In the genomic region with DNA sequence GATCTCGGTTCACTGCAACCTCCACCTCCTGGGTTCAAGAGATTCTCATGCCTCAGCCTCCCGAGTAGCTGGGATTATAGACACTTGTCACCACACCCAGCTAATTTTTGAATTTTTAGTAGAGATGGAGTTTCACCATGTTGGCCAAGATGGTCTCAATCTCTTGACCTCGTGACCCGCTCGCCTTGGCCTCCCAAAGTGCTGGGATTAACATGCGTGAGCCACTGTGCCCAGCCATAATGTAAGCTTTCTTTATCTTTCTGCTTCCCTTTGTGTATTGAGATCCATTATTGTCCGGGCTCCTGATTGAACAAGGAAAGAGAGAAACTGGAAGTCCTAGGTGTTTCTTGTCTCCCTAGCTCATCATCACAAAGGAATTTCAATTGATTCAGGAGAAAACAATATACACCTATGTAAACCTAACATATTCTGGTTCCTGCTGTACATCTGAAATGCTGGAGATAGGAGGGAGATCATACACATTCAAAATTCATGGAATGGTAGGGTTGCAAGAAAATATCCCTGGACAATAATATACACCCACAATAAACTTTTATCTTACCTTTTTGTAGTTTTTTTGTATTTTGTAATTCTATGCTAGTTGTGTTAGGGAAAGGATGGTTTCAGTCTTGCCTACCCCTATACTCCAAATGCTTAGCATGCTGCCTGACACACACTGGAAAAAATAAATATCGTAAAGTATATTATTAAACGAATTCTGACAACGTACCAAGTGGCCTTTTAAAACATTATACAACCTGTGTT, we compare ENCODE assay signal across 24 cellular contexts.
"Had no signal": no experiment of that assay in that cellular context is flagged by ENCODE, and none has a peak within 500 bp of the region (broad histone marks: within the 10 kb centered on the region; RNA-seq: fewer than 3 reads in every experiment).

No MANE protein-coding gene starts in this region.

- H3K4me3 Mint-ChIP-seq: activated CD8-positive, alpha-beta T cell treated with anti-CD3 and anti-CD28 coated beads for 36 hours; T-helper 1 cell treated with Interleukin-12 subunit alpha and Interleukin-12 subunit beta and Interleukin-4 antibody, amounts not matched to agents 30 μg/mL and 1 μg/mL, for 36 hours had no signal

- H3K36me3 ChIP-seq: breast epithelium, SJSA1 had no signal

- H3K9me3 Mint-ChIP-seq: activated CD8-positive, alpha-beta T cell treated with anti-CD3 and anti-CD28 coated beads for 36 hours; T-helper 1 cell treated with Interleukin-12 subunit alpha and Interleukin-12 subunit beta and Interleukin-4 antibody, amounts not matched to agents 30 μg/mL and 1 μg/mL, for 36 hours had no signal

- DNase-seq: activated CD4-positive, alpha-beta T cell treated with anti-CD3 and anti-CD28 coated beads for 4 hours; activated CD8-positive, alpha-beta memory T cell treated with anti-CD3 and anti-CD28 coated beads, Interleukin-2, amount 50 U/mL, for 4 hours; activated naive CD4-positive, alpha-beta T cell treated with anti-CD3 and anti-CD28 coated beads, Interleukin-2, amount 50 U/mL, for 16 hours; activated T-cell treated with anti-CD3 and anti-CD28 coated beads, Interleukin-2, amount 50 U/mL, for 1 hour; aorta; central memory CD4-positive, alpha-beta T cell; KG1; MV-4-11; NCI-H1092 treated with DMSO at 0.1 percent for 48 hours; NCI-H1436; NCI-H1694 treated with DMSO at 0.1 percent for 48 hours; NCI-H2029 treated with DMSO at 0.1 percent for 48 hours; NCI-H510A; NCI-H526 treated with DMSO at 0.1 percent for 48 hours; NCI-H82; Right ventricle myocardium superior; RPMI8226 had no signal

- H3K27ac ChIP-seq: breast epithelium, SJSA1 had no signal

- H3K27me3 ChIP-seq: breast epithelium, SJSA1 had no signal

- H3K27ac Mint-ChIP-seq: activated CD8-positive, alpha-beta T cell treated with anti-CD3 and anti-CD28 coated beads for 36 hours; T-helper 1 cell treated with Interleukin-12 subunit alpha and Interleukin-12 subunit beta and Interleukin-4 antibody, amounts not matched to agents 30 μg/mL and 1 μg/mL, for 36 hours had no signal

- H3K27me3 Mint-ChIP-seq: activated CD8-positive, alpha-beta T cell treated with anti-CD3 and anti-CD28 coated beads for 36 hours had no signal

- ATAC-seq: activated CD4-positive, CD25-positive, alpha-beta regulatory T cell treated with anti-CD3 and anti-CD28 coated beads, Interleukin-2, amount 50 U/mL, for 24 hours; activated CD8-positive, alpha-beta T cell treated with anti-CD3 and anti-CD28 coated beads for 36 hours; Panc1; SK-N-SH treated with all-trans-retinoic acid at 6 μM for 48 hours had no signal

- H3K9me3 ChIP-seq: breast epithelium, SJSA1 had no signal

- H3K4me1 ChIP-seq: breast epithelium, SJSA1 had no signal

- H3K4me3 ChIP-seq: breast epithelium, SJSA1 had no signal
